In the genomic region with DNA sequence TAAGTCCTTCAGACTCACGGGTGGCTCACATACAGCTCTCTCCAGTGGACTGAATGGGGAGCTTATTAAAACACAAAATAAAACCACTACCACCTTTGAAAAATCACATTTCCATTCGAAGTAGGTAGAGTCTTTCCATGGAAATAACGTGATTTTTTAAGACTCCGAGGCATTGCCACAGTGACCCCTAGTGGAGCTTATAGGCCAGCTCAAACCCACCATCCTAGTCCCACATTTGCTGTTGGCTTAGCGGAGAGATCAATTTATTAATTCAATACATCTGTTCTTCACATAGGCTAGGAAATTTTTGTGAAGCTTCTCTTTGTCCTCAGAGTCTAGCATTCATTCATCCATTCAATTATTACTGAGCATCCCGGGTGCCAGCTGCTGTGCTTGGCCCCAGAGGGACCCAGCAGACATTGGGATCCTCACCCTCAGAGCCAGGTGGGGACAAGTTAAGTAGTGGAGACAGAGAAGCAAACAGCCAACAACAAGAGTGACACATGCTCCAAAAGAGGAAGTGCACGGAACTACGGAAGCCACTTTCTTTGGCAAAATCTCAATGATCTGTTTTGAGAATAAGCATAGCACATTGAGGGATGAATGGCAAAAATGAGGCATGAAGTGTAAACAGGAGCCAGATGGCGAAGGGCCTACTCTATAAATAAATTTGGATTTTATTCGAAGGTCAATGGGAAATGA, we compare ENCODE assay signal across 8 cellular contexts. TPM values are rescaled to one million over a fixed set of nuclear protein-coding genes. Genes with fewer than 3 reads are reported as not detected.
A peak's percentile ranks its signal among the peaks of the same experiment; 100 is the strongest.
DNase-seq lines count a peak whose midpoint lies in the region; ATAC-seq and TF ChIP-seq lines count a peak whose summit lies in the region.

No MANE protein-coding gene starts in this region.

- H3K27me3 Mint-ChIP-seq in neural progenitor cell (ENCODE audit: insufficient read depth, low read depth): peaks cover 2% of the 10 kb centered on the region

- POLR2A ChIA-PET in HEK293 (lab: Yijun Ruan, JAX): no interaction called here
- POLR2A ChIA-PET in PC-9 (lab: Charles Lee; ENCODE audit: unreplicated experiment): interaction anchor here (0.6 kb wide), 1 partner anchor 70 kb away, joined by 5 read pairs; no protein-coding TSS in a partner anchor

- H3K4me2 ChIP-seq in PC-9: no peak overlapping the region
- H3K4me2 ChIP-seq in neural progenitor cell: no peak overlapping the region

- no TSS peak for BruUV-seq in PC-9 (replicated peaks; lab: Mats Ljungman, UMichigan)

- no peaks in the 10 kb centered on the region for H3K27me3 ChIP-seq in PC-9 (ENCODE audit: insufficient read depth, low read depth)
- H3K27me3 ChIP-seq in dorsolateral prefrontal cortex: no peaks in the 10 kb centered on the region
- H3K27me3 ChIP-seq in neural progenitor cell: no peaks in the 10 kb centered on the region

- CTCF ChIA-PET in HEK293 (lab: Yijun Ruan, JAX): interaction anchor here (0.6 to 1.8 kb wide), 28 partner anchors 8 to 355 kb away, joined by 3 to 9 read pairs (median 3); no protein-coding TSS in a partner anchor
- CTCF ChIA-PET in PC-9 (lab: Charles Lee): interaction anchor here (0.6 to 1.0 kb wide), 3 partner anchors 75 to 202 kb away, joined by 3 read pairs; no protein-coding TSS in a partner anchor

- no peak overlapping the region for H3K4me3 ChIP-seq in HEK293 (ENCODE audit: low read depth, low read length)
- H3K4me3 ChIP-seq in PC-9: no peak overlapping the region
- no peak overlapping the region for H3K4me3 ChIP-seq in dorsolateral prefrontal cortex
- H3K4me3 ChIP-seq in neural progenitor cell: no peak overlapping the region

- H3K4me1 ChIP-seq in HEK293 (ENCODE audit: control insufficient read depth, insufficient read depth, low read length) (no peaks in the 10 kb centered on the region), PC-9 (replicated peaks; ENCODE audit: insufficient read depth) (no peaks in the 10 kb centered on the region), neural progenitor cell (no peaks in the 10 kb centered on the region)

- DNase-seq in CD1c-positive myeloid dendritic cell (ENCODE audit: extremely low spot score) (peak; percentile 51), PC-9 (no peak), dorsolateral prefrontal cortex (peak in 1 of 10 donors; percentile 8), neural progenitor cell (ENCODE audit: low spot score) (peak; percentile 41), SK-N-DZ (ENCODE audit: low spot score) (no peak), T-helper 9 cell (no peak)

- peaks cover 1% of the 10 kb centered on the region for H3K36me3 Mint-ChIP-seq in neural progenitor cell

- H3K9me2 ChIP-seq in PC-9 (ENCODE audit: insufficient read depth): no peaks in the 10 kb centered on the region

- no peaks in the 10 kb centered on the region for H3K9me3 ChIP-seq in HEK293 (ENCODE audit: control insufficient read depth, insufficient read depth, low read depth, low read length)
- no peaks in the 10 kb centered on the region; the same call in 1 of the 2 replicates for H3K9me3 ChIP-seq in PC-9 (ENCODE audit: insufficient read depth, low read depth)
- H3K9me3 ChIP-seq in neural progenitor cell (ENCODE audit: low read depth): no peaks in the 10 kb centered on the region

- H3K79me2 ChIP-seq in PC-9 (ENCODE audit: low read depth) (no peaks in the 10 kb centered on the region), neural progenitor cell (ENCODE audit: low read depth) (no peaks in the 10 kb centered on the region)

- H2AFZ ChIP-seq in PC-9 (no peak overlapping the region), neural progenitor cell (replicated peaks) (no peak overlapping the region)

- H3K9me3 Mint-ChIP-seq in neural progenitor cell: peaks cover 13% of the 10 kb centered on the region

- ATAC-seq in GM18909 (IDR thresholded peaks at IDR 0.05; ENCODE audit: poor library complexity, unreplicated experiment): no peak

- H3F3A ChIP-seq in PC-9 (ENCODE audit: insufficient read depth, low read depth) (no peaks in the 10 kb centered on the region), neural progenitor cell (ENCODE audit: low read depth) (no peaks in the 10 kb centered on the region)

- intact Hi-C loops in PC-9 (cut with micrococcal nuclease; ENCODE audit: unreplicated experiment): no loop called here
- intact Hi-C loops in dorsolateral prefrontal cortex (cut with DNase I): loop anchor here in 1 of 2 donors (10.0 kb wide), 2 partner anchors 67 to 357 kb away; no protein-coding TSS in a partner anchor

- no peaks in the 10 kb centered on the region for H4K20me1 ChIP-seq in PC-9 (ENCODE audit: insufficient read depth)
- no peaks in the 10 kb centered on the region for H4K20me1 ChIP-seq in neural progenitor cell (ENCODE audit: low read depth)

- H3K36me3 ChIP-seq in HEK293 (ENCODE audit: control insufficient read depth in 2 of 2, insufficient read depth in 1 of 2, low read length in 2 of 2) (no peaks in the 10 kb centered on the region), PC-9 (ENCODE audit: low read depth) (no peaks in the 10 kb centered on the region), neural progenitor cell (no peaks in the 10 kb centered on the region)

- peaks cover 21% of the 10 kb centered on the region for H3K4me1 Mint-ChIP-seq in neural progenitor cell

- no peak overlapping the region for H3K4me3 Mint-ChIP-seq in neural progenitor cell

- H3K27ac ChIP-seq in HEK293 (ENCODE audit: extremely low read depth, low read depth, low read length) (no peak overlapping the region), PC-9 (no peak overlapping the region), dorsolateral prefrontal cortex (no peak overlapping the region), neural progenitor cell (no peak overlapping the region)

- TF ChIP-seq CTCF in HEK293 (tag by site-specific recombination; IDR thresholded peaks at IDR 0.05) (no peak), PC-9 (conservative IDR thresholded peaks at IDR 0.05) (peak; percentile 61), dorsolateral prefrontal cortex (IDR thresholded peaks at IDR 0.05 in 54 of 56, conservative IDR thresholded peaks at IDR 0.05 in 2 of 56; ENCODE audit: low read depth in 1 of 56, partially characterized antibody in 56 of 56) (peak in 52 of 56 donors; percentile 9 to 59 (median 44)), neural progenitor cell (IDR thresholded peaks at IDR 0.05) (peak; percentile 73)

- no peak overlapping the region for H3K9ac ChIP-seq in neural progenitor cell

- no peak overlapping the region for H3K27ac Mint-ChIP-seq in neural progenitor cell

TF ChIP-seq in HEK293, 187 proteins besides CTCF, POLR2A, EP300 and RAD21:
- TF ChIP-seq ZNF654 (tag by site-specific recombination; IDR thresholded peaks at IDR 0.05; ENCODE audit: low read depth) (0 out of 2 replicates have a peak, but pooled peaks have one; percentile 17), ZBTB20 (tag by site-specific recombination; IDR thresholded peaks at IDR 0.05) (no peak)

RNA-seq across cellular contexts. Expression of gene P4HA3, which starts 10.2 kb away (rescaled TPM):
- total RNA-seq in PC-9 (2021) (0.22 and 0.60 TPM in 2 replicates), dorsolateral prefrontal cortex (1 to 10 TPM in 7 of 120 experiments, under 1 TPM in 39, not detected in 74; 0.19 to 1.7 (median 0.46) TPM), neural progenitor cell (ENCODE audit: low replicate concordance) (not detected in 2 replicates)
- not detected in 2 replicates for polyA plus RNA-seq in SK-N-DZ (2014; cell fraction: cytosol; rRNA removed)
- not detected in 2 replicates for polyA plus RNA-seq in SK-N-DZ (2014; cell fraction: nucleus; rRNA removed)

Comparison
In these comparisons a context has a peak if more than half of its experiments do, and no peak if none do; other contexts are left out.
1. DNase-seq: peak in CD1c-positive myeloid dendritic cell (single experiment) and neural progenitor cell (single experiment); none in PC-9 (0 of 2), SK-N-DZ (single experiment) and T-helper 9 cell (single experiment).